14 cellular contexts compared by ENCODE assay signal in the genomic region with DNA sequence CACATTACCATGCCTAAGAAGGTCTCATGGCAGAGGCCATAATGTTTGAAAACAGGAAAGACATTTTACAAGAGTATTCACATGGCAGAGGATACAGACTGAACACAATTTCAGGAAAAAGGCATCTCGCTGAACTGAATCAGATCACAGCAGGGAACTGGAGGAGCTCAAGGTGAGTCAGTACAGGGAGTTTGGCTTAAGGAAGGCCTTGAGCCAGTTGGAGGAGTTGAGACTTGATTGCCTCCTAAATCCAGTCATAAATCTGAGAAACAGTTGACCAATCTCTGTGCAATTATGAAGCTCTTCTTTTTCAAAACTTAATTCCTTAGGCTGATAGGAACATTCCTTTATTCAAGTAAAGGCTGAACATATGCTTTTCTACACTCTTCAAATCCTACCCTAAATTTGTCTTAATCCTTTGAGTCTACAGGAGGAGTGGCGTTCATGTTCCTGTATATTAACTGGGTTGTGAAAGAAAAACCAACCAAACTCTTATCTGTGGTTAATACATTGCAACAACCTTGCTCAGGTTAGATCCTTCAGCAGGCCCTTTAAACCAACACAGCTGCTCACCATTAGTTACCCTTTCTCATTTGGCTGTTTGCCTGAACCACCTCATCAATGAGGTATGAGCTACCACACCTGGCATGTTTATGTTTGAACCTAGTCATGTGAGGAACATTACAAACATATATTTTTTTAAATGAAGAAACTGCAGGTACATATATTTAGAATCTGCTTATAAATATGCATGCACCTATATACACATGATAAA.
DNase-seq lines count a peak whose midpoint lies in the region; ATAC-seq, FAIRE-seq and TF ChIP-seq lines count a peak whose summit lies in the region.
"Had no signal": no experiment of that assay in that cellular context is flagged by ENCODE, and none has a peak within 500 bp of the region (broad histone marks: within the 10 kb centered on the region; RNA-seq: fewer than 3 reads in every experiment).

No MANE protein-coding gene starts in this region.

- H3K4me1 ChIP-seq in Karpas-422 (ENCODE audit: low read length) = peaks cover 32% of the 10 kb centered on the region
- peaks cover 14% of the 10 kb centered on the region for H3K4me1 ChIP-seq in SJCRH30
- no peaks in the 10 kb centered on the region for H3K4me1 ChIP-seq in stomach
- H3K4me1 ChIP-seq: testis had no signal

- H3K36me3 ChIP-seq in Karpas-422 (ENCODE audit: insufficient read depth, low read length) (no peaks in the 10 kb centered on the region; the same call in 1 of the 2 replicates), SJCRH30 (no peaks in the 10 kb centered on the region), stomach (no peaks in the 10 kb centered on the region)

- ATAC-seq in GM18520 (IDR thresholded peaks at IDR 0.05; ENCODE audit: unreplicated experiment) = no peak
- ATAC-seq: effector memory CD8-positive, alpha-beta T cell had no signal

- intact Hi-C loops in stomach (cut with DNase I; ENCODE audit: low total_unique reads) = no loop called here

- H3K4me3 ChIP-seq in Karpas-422 (ENCODE audit: low read length) (no peak overlapping the region), SJCRH30 (no peak overlapping the region), stomach (no peak overlapping the region)
- H3K4me3 ChIP-seq: lung, testis had no signal

- TF ChIP-seq POLR2A in stomach (IDR thresholded peaks at IDR 0.05) = no peak

- no peaks in the 10 kb centered on the region for H3K9me2 ChIP-seq in Karpas-422 (replicated peaks; ENCODE audit: insufficient read depth, low read length)

- no peak for TF ChIP-seq EP300 in stomach (IDR thresholded peaks at IDR 0.05)

- H3K27me3 ChIP-seq in Karpas-422 (ENCODE audit: low read length) (no peaks in the 10 kb centered on the region), SJCRH30 (no peaks in the 10 kb centered on the region), stomach (no peaks in the 10 kb centered on the region)
- H3K27me3 ChIP-seq: testis had no signal

- WGBS in stomach, 5 donors = 52 to 70% (median 64%) methylated on average over 2 of the region's 2 CpGs

- no peak overlapping the region for H3K4me2 ChIP-seq in Karpas-422 (ENCODE audit: low read depth, low read length, poor library complexity, severe bottlenecking)

- H3K9me3 ChIP-seq in Karpas-422 (ENCODE audit: low read length) (no peaks in the 10 kb centered on the region; the same call in 1 of the 2 replicates), SJCRH30 (replicated peaks) (no peaks in the 10 kb centered on the region), stomach (no peaks in the 10 kb centered on the region)
- H3K9me3 ChIP-seq: testis had no signal

- H3K27ac ChIP-seq in Karpas-422 (ENCODE audit: low read length) (no peak overlapping the region), SJCRH30 (no peak overlapping the region), stomach (peak overlapping the region in 1 of 5 donors; percentile 74)
- H3K27ac ChIP-seq: HL-60, testis had no signal

- peak overlapping the region; percentile 59 for H2AFZ ChIP-seq in Karpas-422 (ENCODE audit: low read length)

- no peaks in the 10 kb centered on the region for H4K20me1 ChIP-seq in Karpas-422 (ENCODE audit: insufficient read depth, low read depth, low read length)

- DNase-seq in Karpas-422 = no peak
- DNase-seq in NCI-H2171 (lab: John Stamatoyannopoulos, UW) = peak; percentile 76
- DNase-seq in SJCRH30 = peak; percentile 15 to 46
- peak; percentile 56 for DNase-seq in stomach
- no peak for DNase-seq in stimulated activated CD4-positive, alpha-beta T cell treated with anti-CD3 and anti-CD28 coated beads, Interleukin-15, amount 100 ng/mL, for 24 hours
- DNase-seq in frontal cortex (ENCODE audit: low spot score in 2 of 2) = no peak
- DNase-seq: activated CD4-positive, alpha-beta T cell treated with anti-CD3 and anti-CD28 coated beads, Interleukin-2, amount 50 U/mL, for 1 hour; activated effector memory CD4-positive, alpha-beta T cell treated with anti-CD3 and anti-CD28 coated beads, Interleukin-2, amount 50 U/mL, for 16 hours; effector memory CD8-positive, alpha-beta T cell; hippocampal formation; testis had no signal

- no peak overlapping the region for H3K9ac ChIP-seq in Karpas-422 (ENCODE audit: low read length)

- no peak for FAIRE-seq in frontal cortex (lab: Jason Lieb, UNC)

- H3K79me2 ChIP-seq in Karpas-422 (ENCODE audit: low read length) = no peaks in the 10 kb centered on the region

- no peak for TF ChIP-seq CTCF in stomach (IDR thresholded peaks at IDR 0.05)

Comparison
In these comparisons a context has a peak if more than half of its experiments do, and no peak if none do; other contexts are left out.
1. DNase-seq: peak in NCI-H2171 (single experiment), SJCRH30 (2 of 2) and stomach (single experiment); none in Karpas-422 (single experiment), stimulated activated CD4-positive, alpha-beta T cell treated with anti-CD3 and anti-CD28 coated beads, Interleukin-15, amount 100 ng/mL, for 24 hours (single experiment) and frontal cortex (0 of 2).